14 cellular contexts compared by ENCODE assay signal in the genomic region with DNA sequence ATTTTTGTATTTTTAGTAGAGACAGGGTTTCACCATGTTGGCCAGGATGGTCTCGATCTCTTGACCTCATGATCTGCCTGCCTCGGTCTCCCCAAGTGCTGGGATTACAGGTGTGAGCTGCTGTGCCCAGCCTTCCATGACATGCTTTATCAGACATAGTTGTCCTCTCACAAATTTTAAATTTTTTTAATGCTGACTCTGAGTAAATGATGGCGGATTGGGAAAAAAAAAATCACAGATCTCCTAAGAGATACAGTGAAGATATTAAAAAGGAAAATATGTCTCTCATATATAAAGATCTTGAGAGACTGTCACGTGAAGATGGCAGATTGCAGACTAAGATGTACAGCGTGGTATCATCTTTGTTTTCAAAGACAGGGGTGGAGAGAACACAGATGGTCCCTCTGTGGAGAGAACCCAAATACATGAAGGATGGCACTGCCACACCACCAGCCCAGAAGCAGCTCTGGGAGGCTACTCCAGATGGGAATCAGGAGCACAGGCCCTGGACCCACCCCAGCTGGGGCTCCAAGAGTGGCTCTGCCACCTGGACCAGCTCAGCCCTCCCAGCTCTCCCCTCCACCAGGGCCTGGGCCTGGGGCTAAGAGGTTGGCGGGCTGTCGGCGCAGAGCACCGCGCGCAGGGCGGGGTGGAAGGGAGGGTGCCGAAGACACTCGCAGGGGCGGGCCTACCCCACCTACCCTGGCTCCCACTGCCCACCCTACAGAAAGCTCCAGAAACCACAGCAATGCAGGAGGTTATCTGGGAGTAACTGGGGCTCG. TPM values are rescaled to one million over a fixed set of nuclear protein-coding genes. Genes with fewer than 3 reads are reported as not detected.
A peak's percentile ranks its signal among the peaks of the same experiment; 100 is the strongest.
DNase-seq lines count a peak whose midpoint lies in the region; ATAC-seq and TF ChIP-seq lines count a peak whose summit lies in the region.
"Had no signal": no experiment of that assay in that cellular context is flagged by ENCODE, and none has a peak within 500 bp of the region (broad histone marks: within the 10 kb centered on the region; RNA-seq: fewer than 3 reads in every experiment).

No MANE protein-coding gene starts in this region.

- intact Hi-C loops in Panc1 (cut with micrococcal nuclease; ENCODE audit: unreplicated experiment): no loop called here

- H3K27me3 ChIP-seq in Panc1 (ENCODE audit: control insufficient read depth, insufficient read depth, low read length) (no peaks in the 10 kb centered on the region), parathyroid adenoma (ENCODE audit: control insufficient read depth, insufficient read depth, low read length) (no peaks in the 10 kb centered on the region)

- in situ Hi-C loops in Panc1 (cut with HindIII; ENCODE audit: low pct_unique_long_range_greater_than_20kb, low sequenced_read_pairs): no loop called here

- no peak overlapping the region for H3K4me3 Mint-ChIP-seq in activated naive CD4-positive, alpha-beta T cell treated with anti-CD3 and anti-CD28 coated beads, Interleukin-2, amount 50 U/mL, for 24 hours
- H3K4me3 Mint-ChIP-seq in activated naive CD4-positive, alpha-beta T cell treated with anti-CD3 and anti-CD28 coated beads, Interleukin-2, amount 10 ng/mL, durations not matched to agents 7 days and 5 days: no peak overlapping the region
- H3K4me3 Mint-ChIP-seq in glutamatergic neuron (ENCODE audit: unreplicated experiment): no peak overlapping the region
- H3K4me3 Mint-ChIP-seq: CD14-positive monocyte had no signal

- no peaks in the 10 kb centered on the region for H3K9me3 Mint-ChIP-seq in activated naive CD4-positive, alpha-beta T cell treated with anti-CD3 and anti-CD28 coated beads, Interleukin-2, amount 50 U/mL, for 24 hours
- no peaks in the 10 kb centered on the region for H3K9me3 Mint-ChIP-seq in activated naive CD4-positive, alpha-beta T cell treated with anti-CD3 and anti-CD28 coated beads, Interleukin-2, amount 10 ng/mL, durations not matched to agents 7 days and 5 days
- peaks cover 7% of the 10 kb centered on the region for H3K9me3 Mint-ChIP-seq in glutamatergic neuron (ENCODE audit: unreplicated experiment)

- no peak overlapping the region for H3K4me3 ChIP-seq in Panc1 (ENCODE audit: low read depth in 2 of 2, low read length in 2 of 2)
- no peak overlapping the region for H3K4me3 ChIP-seq in parathyroid adenoma (ENCODE audit: low read depth, low read length)

- peak overlapping the region; percentile 23 for H3K27ac Mint-ChIP-seq in activated naive CD4-positive, alpha-beta T cell treated with anti-CD3 and anti-CD28 coated beads, Interleukin-2, amount 50 U/mL, for 24 hours
- H3K27ac Mint-ChIP-seq in activated naive CD4-positive, alpha-beta T cell treated with anti-CD3 and anti-CD28 coated beads, Interleukin-2, amount 10 ng/mL, durations not matched to agents 7 days and 5 days: no peak overlapping the region
- peak overlapping the region; percentile 4 for H3K27ac Mint-ChIP-seq in glutamatergic neuron (ENCODE audit: unreplicated experiment)

- peak; percentile 3 for ATAC-seq in Panc1
- ATAC-seq in GM18505 (IDR thresholded peaks at IDR 0.05; ENCODE audit: unreplicated experiment): no peak
- ATAC-seq in HG02938 (IDR thresholded peaks at IDR 0.05; ENCODE audit: unreplicated experiment): no peak
- ATAC-seq in HG03139 (IDR thresholded peaks at IDR 0.05; ENCODE audit: unreplicated experiment): no peak

- TF ChIP-seq CTCF in Panc1 (IDR thresholded peaks at IDR 0.05): no peak
- no peak for TF ChIP-seq CTCF in glutamatergic neuron (IDR thresholded peaks at IDR 0.05; ENCODE audit: partially characterized antibody, unreplicated experiment)
- no peak for TF ChIP-seq CTCF in parathyroid adenoma (IDR thresholded peaks at IDR 0.05)

- BruUV-seq in Panc1 (replicated peaks; lab: Mats Ljungman, UMichigan): no TSS peak

- H3K27ac ChIP-seq in Panc1 (ENCODE audit: low read length) (no peak overlapping the region), parathyroid adenoma (peak overlapping the region; percentile 70)

- H3K4me1 Mint-ChIP-seq in activated naive CD4-positive, alpha-beta T cell treated with anti-CD3 and anti-CD28 coated beads, Interleukin-2, amount 50 U/mL, for 24 hours: peaks cover 23% of the 10 kb centered on the region
- no peaks in the 10 kb centered on the region for H3K4me1 Mint-ChIP-seq in activated naive CD4-positive, alpha-beta T cell treated with anti-CD3 and anti-CD28 coated beads, Interleukin-2, amount 10 ng/mL, durations not matched to agents 7 days and 5 days
- H3K4me1 Mint-ChIP-seq in glutamatergic neuron (ENCODE audit: low read depth, unreplicated experiment): peaks cover 3% of the 10 kb centered on the region
- H3K4me1 Mint-ChIP-seq: CD14-positive monocyte had no signal

- DNase-seq in activated naive CD4-positive, alpha-beta T cell treated with anti-CD3 and anti-CD28 coated beads, Interleukin-2, amount 10 ng/mL, durations not matched to agents 7 days and 5 days: no peak
- DNase-seq in Panc1 (ENCODE audit: low read depth, low spot score) (no peak), glutamatergic neuron (no peak)
- DNase-seq: Caco-2, HCEC 1CT, NCI-H146, NCI-H2081 treated with DMSO at 0.1 percent for 48 hours, NCI-H345 had no signal

- H3K36me3 ChIP-seq in Panc1 (ENCODE audit: control insufficient read depth, insufficient read depth, low read length) (peaks cover 15% of the 10 kb centered on the region), parathyroid adenoma (ENCODE audit: control insufficient read depth, insufficient read depth, low read length) (no peaks in the 10 kb centered on the region)

- H2AFZ ChIP-seq in parathyroid adenoma: no peak overlapping the region

- H3K27me3 Mint-ChIP-seq in activated naive CD4-positive, alpha-beta T cell treated with anti-CD3 and anti-CD28 coated beads, Interleukin-2, amount 50 U/mL, for 24 hours: no peaks in the 10 kb centered on the region
- H3K27me3 Mint-ChIP-seq in activated naive CD4-positive, alpha-beta T cell treated with anti-CD3 and anti-CD28 coated beads, Interleukin-2, amount 10 ng/mL, durations not matched to agents 7 days and 5 days: no peaks in the 10 kb centered on the region
- H3K27me3 Mint-ChIP-seq in glutamatergic neuron (ENCODE audit: unreplicated experiment): peaks cover 4% of the 10 kb centered on the region

- no peak overlapping the region for H3K4me2 ChIP-seq in parathyroid adenoma (ENCODE audit: low read length)

- TF ChIP-seq POLR2A in GM18505 (IDR thresholded peaks at IDR 0.05; ENCODE audit: borderline replicate concordance, extremely low read depth, insufficient read depth, insufficient read length): no peak

- H3K4me1 ChIP-seq in Panc1 (ENCODE audit: control insufficient read depth, insufficient read depth, low read length) (no peaks in the 10 kb centered on the region), parathyroid adenoma (peaks cover 19% of the 10 kb centered on the region)

- H3K36me3 Mint-ChIP-seq in activated naive CD4-positive, alpha-beta T cell treated with anti-CD3 and anti-CD28 coated beads, Interleukin-2, amount 50 U/mL, for 24 hours: peaks cover 6% of the 10 kb centered on the region
- peaks cover 4% of the 10 kb centered on the region for H3K36me3 Mint-ChIP-seq in activated naive CD4-positive, alpha-beta T cell treated with anti-CD3 and anti-CD28 coated beads, Interleukin-2, amount 10 ng/mL, durations not matched to agents 7 days and 5 days
- H3K36me3 Mint-ChIP-seq in glutamatergic neuron (ENCODE audit: unreplicated experiment): no peaks in the 10 kb centered on the region

- H3K9ac ChIP-seq in parathyroid adenoma: no peak overlapping the region

- H3K79me2 ChIP-seq in parathyroid adenoma: peaks cover 35% of the 10 kb centered on the region

- CTCF ChIA-PET in activated naive CD4-positive, alpha-beta T cell treated with anti-CD3 and anti-CD28 coated beads, Interleukin-2, amount 10 ng/mL, durations not matched to agents 7 days and 5 days (lab: Charles Lee): no interaction called here
- CTCF ChIA-PET in Panc1 (lab: Charles Lee): interaction anchor here (0.6 to 2.3 kb wide), 13 partner anchors 10 to 481 kb away, joined by 3 to 17 read pairs (median 3); a partner anchor contains a TSS

- POLR2A ChIA-PET in Panc1 (lab: Charles Lee): interaction anchor here (0.6 to 1.3 kb wide), 12 partner anchors 9 to 71 kb away, joined by 3 to 6 read pairs (median 3); no protein-coding TSS in a partner anchor

- H3K9me3 ChIP-seq in Panc1 (ENCODE audit: control insufficient read depth, insufficient read depth, low read depth, low read length) (no peaks in the 10 kb centered on the region), parathyroid adenoma (ENCODE audit: control insufficient read depth, low read length) (no peaks in the 10 kb centered on the region)
- H3K9me3 ChIP-seq: Caco-2 had no signal

RNA-seq across cellular contexts. Expression of a gene that starts 20.0 kb away (rescaled TPM):
- total RNA-seq in Panc1 (2021; ENCODE audit: unreplicated experiment): 3.0 TPM
- polyA plus RNA-seq in Panc1 (2012; ENCODE audit: insufficient read length): 4.4 TPM
- 2.3 TPM for total RNA-seq in glutamatergic neuron (ENCODE audit: unreplicated experiment)
- polyA plus RNA-seq: CD14-positive monocyte had no signal

RNA-seq across cellular contexts. Expression of a gene that starts 28.3 kb away (rescaled TPM):
- total RNA-seq in Panc1 (2021; ENCODE audit: unreplicated experiment) (2.3 TPM), glutamatergic neuron (ENCODE audit: unreplicated experiment) (19.5 TPM)
- 1.8 TPM for polyA plus RNA-seq in Panc1 (2012; ENCODE audit: insufficient read length)
- total RNA-seq: Caco-2 had no signal
- polyA plus RNA-seq: CD14-positive monocyte had no signal

RNA-seq across cellular contexts. Expression of a gene that starts 38.7 kb away (rescaled TPM):
- 2,376 TPM for total RNA-seq in Panc1 (2021; ENCODE audit: unreplicated experiment)
- 2,447 TPM for polyA plus RNA-seq in Panc1 (2012; ENCODE audit: insufficient read length)
- 197 TPM for total RNA-seq in glutamatergic neuron (ENCODE audit: unreplicated experiment)

RNA-seq across cellular contexts. Expression of a gene that starts 55.3 kb away (rescaled TPM):
- total RNA-seq in Panc1 (2021; ENCODE audit: unreplicated experiment) (255 TPM), glutamatergic neuron (ENCODE audit: unreplicated experiment) (66.9 TPM)
- 324 TPM for polyA plus RNA-seq in Panc1 (2012; ENCODE audit: insufficient read length)

Comparison
In these comparisons a context has a peak if more than half of its experiments do, and no peak if none do; other contexts are left out.
1. RNA of a gene that starts 38.7 kb away (total RNA-seq): 2,376 TPM in Panc1 (single experiment); 197 TPM in glutamatergic neuron (single experiment); every median in the first group is over 10 times any median in the second.